Comparison of ENCODE assay signal across 18 cellular contexts in genomic region chr15:67916565-67916964, GRCh38.
A peak's percentile ranks its signal among the peaks of the same experiment; 100 is the strongest.
DNase-seq lines count a peak whose midpoint lies in the region; ATAC-seq, FAIRE-seq and TF ChIP-seq lines count a peak whose summit lies in the region.
"Had no signal": no experiment of that assay in that cellular context is flagged by ENCODE, and none has a peak within 500 bp of the region (broad histone marks: within the 10 kb centered on the region; RNA-seq: fewer than 3 reads in every experiment).

No MANE protein-coding gene starts in this region.

- H3K79me2 ChIP-seq in mesendoderm (ENCODE audit: control insufficient read depth, insufficient read depth, low read length): no peaks in the 10 kb centered on the region
- no peaks in the 10 kb centered on the region for H3K79me2 ChIP-seq in smooth muscle cell (ENCODE audit: low read depth)
- H3K79me2 ChIP-seq: parathyroid adenoma had no signal

- no peaks in the 10 kb centered on the region for H3K27me3 ChIP-seq in mesendoderm (ENCODE audit: insufficient read depth, low read length, poor library complexity)
- H3K27me3 ChIP-seq in smooth muscle cell (ENCODE audit: low read depth): no peaks in the 10 kb centered on the region

- FAIRE-seq in A549 (lab: Jason Lieb, UNC): no peak
- FAIRE-seq: keratinocyte had no signal

- peaks cover 4 to 31% (median 23%) of the 10 kb centered on the region in 5 experiments for H3K9me3 Mint-ChIP-seq in brain

- no peak overlapping the region for H3K23ac ChIP-seq in mesendoderm (ENCODE audit: low read length)

- H2BK5ac ChIP-seq in mesendoderm (ENCODE audit: low read length): no peak overlapping the region

- no peak overlapping the region for H2BK120ac ChIP-seq in mesendoderm (ENCODE audit: low read depth, low read length)

- TF ChIP-seq CTCF in A549 (IDR thresholded peaks at IDR 0.05) (no peak), brain (conservative IDR thresholded peaks at IDR 0.05) (no peak), smooth muscle cell (IDR thresholded peaks at IDR 0.05; ENCODE audit: borderline replicate concordance, insufficient read depth, poor library complexity, severe bottlenecking) (no peak)

- H3K9ac ChIP-seq in mesendoderm (ENCODE audit: low read length): no peak overlapping the region
- H3K9ac ChIP-seq in smooth muscle cell (ENCODE audit: low read depth): no peak overlapping the region
- H3K9ac ChIP-seq: parathyroid adenoma had no signal

- CTCF ChIA-PET in A549 (lab: Yijun Ruan, JAX): interaction anchor here (1.1 to 5.0 kb wide), 5 partner anchors 10 to 74 kb away, joined by 3 to 55 read pairs (median 4); no protein-coding TSS in a partner anchor

- POLR2A ChIA-PET in A549 (lab: Yijun Ruan, JAX): interaction anchor here (0.6 to 3.7 kb wide), 4 partner anchors 32 to 138 kb away, joined by 5 to 29 read pairs (median 21); partner anchors contain the start of gene PIAS1

- no peak for TF ChIP-seq EP300 in A549 (IDR thresholded peaks at IDR 0.05)

- H3K18ac ChIP-seq in mesendoderm (ENCODE audit: low read length): peak overlapping the region; percentile 45

- peaks cover 5% of the 10 kb centered on the region; the same call in 1 of the 3 replicates for H3K9me3 ChIP-seq in A549
- no peaks in the 10 kb centered on the region for H3K9me3 ChIP-seq in smooth muscle cell (replicated peaks; ENCODE audit: low read depth)

- H3K27me3 Mint-ChIP-seq in brain: peaks cover 2% of the 10 kb centered on the region
- H3K27me3 Mint-ChIP-seq: stimulated activated naive B cell treated with anti-CD40 and anti-IgM and Interleukin-4, amounts not matched to agents 10 μg/mL and 1 μg/mL and 100 μg/mL, for 72 hours had no signal

- H3K4me2 ChIP-seq in A549: peak overlapping the region; percentile 76
- H3K4me2 ChIP-seq in mesendoderm (ENCODE audit: low read length): no peak overlapping the region
- peak overlapping the region; percentile 78 for H3K4me2 ChIP-seq in smooth muscle cell

- H3K4me1 ChIP-seq in A549: peaks cover 45% of the 10 kb centered on the region
- H3K4me1 ChIP-seq in mesendoderm (ENCODE audit: control insufficient read depth, low read depth, low read length): peaks cover 10% of the 10 kb centered on the region
- H3K4me1 ChIP-seq in smooth muscle cell (ENCODE audit: low read depth): peaks cover 36% of the 10 kb centered on the region
- H3K4me1 ChIP-seq: parathyroid adenoma had no signal

- H3K27ac ChIP-seq in A549 (peak overlapping the region; percentile 86 to 88), mesendoderm (ENCODE audit: low read depth, low read length) (no peak overlapping the region), smooth muscle cell (ENCODE audit: low read depth) (peak overlapping the region; percentile 14)
- H3K27ac ChIP-seq: parathyroid adenoma had no signal

- no peaks in the 10 kb centered on the region for H3K79me1 ChIP-seq in mesendoderm (ENCODE audit: low read length)

- H3K27ac Mint-ChIP-seq in brain: peak overlapping the region in 3 of 5 experiments; percentile 45 to 92 (median 89)
- H3K27ac Mint-ChIP-seq: activated naive CD4-positive, alpha-beta T cell treated with anti-CD3 and anti-CD28 coated beads, Interleukin-2, amount 10 ng/mL, durations not matched to agents 7 days and 5 days; activated T-cell treated with anti-CD3 and anti-CD28 coated beads, Interleukin-2, amount 50 U/mL, for 24 hours; stimulated activated naive B cell treated with anti-CD40 and anti-IgM and Interleukin-4, amounts not matched to agents 10 μg/mL and 1 μg/mL and 100 μg/mL, for 72 hours; T-cell had no signal

- H3K36me3 ChIP-seq in mesendoderm (ENCODE audit: control insufficient read depth, insufficient read depth, low read length) (no peaks in the 10 kb centered on the region), smooth muscle cell (ENCODE audit: low read depth) (no peaks in the 10 kb centered on the region)

- no peak overlapping the region for H4K5ac ChIP-seq in mesendoderm (ENCODE audit: low read length)

- H3K56ac ChIP-seq in mesendoderm (ENCODE audit: low read length): no peak overlapping the region

- H3K36me3 Mint-ChIP-seq in brain: no peaks in the 10 kb centered on the region
- H3K36me3 Mint-ChIP-seq: activated naive CD4-positive, alpha-beta T cell treated with anti-CD3 and anti-CD28 coated beads, Interleukin-2, amount 10 ng/mL, durations not matched to agents 7 days and 5 days; T-cell had no signal

- peak overlapping the region in 1 of 5 experiments; percentile 55 for H3K4me3 Mint-ChIP-seq in brain
- H3K4me3 Mint-ChIP-seq: activated naive CD4-positive, alpha-beta T cell treated with anti-CD3 and anti-CD28 coated beads, Interleukin-2, amount 10 ng/mL, durations not matched to agents 7 days and 5 days; activated T-cell treated with anti-CD3 and anti-CD28 coated beads, Interleukin-2, amount 50 U/mL, for 24 hours; stimulated activated naive B cell treated with anti-CD40 and anti-IgM and Interleukin-4, amounts not matched to agents 10 μg/mL and 1 μg/mL and 100 μg/mL, for 72 hours; T-cell had no signal

- H3F3A ChIP-seq in smooth muscle cell (ENCODE audit: low read depth): peaks cover 22% of the 10 kb centered on the region

- no peaks in the 10 kb centered on the region for H4K20me1 ChIP-seq in smooth muscle cell (ENCODE audit: low read depth)

- H3K4ac ChIP-seq in mesendoderm (ENCODE audit: low read depth, low read length): no peak overlapping the region

- 49% methylated on average over 2 of the region's 2 CpGs for WGBS in A549 (ENCODE audit: missing lambda C conversion rate)
- no CpG with 5 or more reads among the region's 2 CpGs for WGBS in mesendoderm (ENCODE audit: extremely low coverage, insufficient coverage, low lambda C conversion rate)
- 44% methylated on average over 2 of the region's 2 CpGs for WGBS in smooth muscle cell (ENCODE audit: low lambda C conversion rate)

- no peak for TF ChIP-seq POLR2A in A549 (IDR thresholded peaks at IDR 0.05; ENCODE audit: low read length)

- TF ChIP-seq RAD21 in A549 (conservative IDR thresholded peaks at IDR 0.05 in 1 of 2, IDR thresholded peaks at IDR 0.05 in 1 of 2): no peak

- no peak for DNase-seq in A549 (ENCODE audit: low read depth in 1 of 2, low spot score in 1 of 2)
- no peak for DNase-seq in mesendoderm
- no peak for DNase-seq in smooth muscle cell (lab: John Stamatoyannopoulos, UW; ENCODE audit: unreplicated experiment)
- no peak for DNase-seq in NCI-H1417 (lab: John Stamatoyannopoulos, UW)
- no peak for DNase-seq in amniotic stem cell (lab: John Stamatoyannopoulos, UW)
- no peak for DNase-seq in AG08395 (ENCODE audit: low spot score)
- DNase-seq: activated CD4-positive, alpha-beta T cell treated with anti-CD3 and anti-CD28 coated beads, Interleukin-2, amount 50 U/mL, for 48 hours; activated naive CD4-positive, alpha-beta T cell treated with anti-CD3 and anti-CD28 coated beads, Interleukin-2, amount 10 ng/mL, durations not matched to agents 7 days and 5 days; activated T-cell treated with anti-CD3 and anti-CD28 coated beads, Interleukin-2, amount 50 U/mL, for 24 hours; NCI-H1436 treated with DMSO at 0.1 percent for 48 hours; NCI-H226; stimulated activated naive B cell treated with anti-CD40 and anti-IgM and Interleukin-4, amounts not matched to agents 10 μg/mL and 1 μg/mL and 100 μg/mL, for 72 hours; T-cell had no signal

- peaks cover 33% of the 10 kb centered on the region for H3K4me1 Mint-ChIP-seq in brain
- H3K4me1 Mint-ChIP-seq: activated naive CD4-positive, alpha-beta T cell treated with anti-CD3 and anti-CD28 coated beads, Interleukin-2, amount 10 ng/mL, durations not matched to agents 7 days and 5 days; T-cell had no signal

- no peak overlapping the region for H2BK15ac ChIP-seq in mesendoderm (replicated peaks; ENCODE audit: low read depth)

- no peak for ATAC-seq in A549
- no peak for ATAC-seq in HG03378 (IDR thresholded peaks at IDR 0.05; ENCODE audit: unreplicated experiment)
- ATAC-seq: esophagus mucosa; stimulated activated naive B cell treated with anti-CD40 and anti-IgM and Interleukin-4, amounts not matched to agents 10 μg/mL and 1 μg/mL and 100 μg/mL, for 72 hours; T-cell had no signal

- no peak overlapping the region for H4K8ac ChIP-seq in mesendoderm (ENCODE audit: low read depth, low read length)

- H2AK5ac ChIP-seq in mesendoderm (ENCODE audit: low read length): no peak overlapping the region

- peak overlapping the region; percentile 47 for H2AFZ ChIP-seq in smooth muscle cell (ENCODE audit: low read depth)
- H2AFZ ChIP-seq: parathyroid adenoma had no signal

- H3K4me3 ChIP-seq in A549 (no peak overlapping the region), mesendoderm (ENCODE audit: low read length) (no peak overlapping the region), smooth muscle cell (no peak overlapping the region)

TF ChIP-seq in A549, 52 proteins besides CTCF, POLR2A, EP300 and RAD21:
- TF ChIP-seq CHD4 (IDR thresholded peaks at IDR 0.05; ENCODE audit: borderline replicate concordance) (0 out of 2 replicates have a peak, but pooled peaks have one; percentile 19), TFCP2L1 (CRISPR knock-in tag; IDR thresholded peaks at IDR 0.05) (no peak)
